ENCODE assay signal across 8 cellular contexts in genomic region chr11:120172054-120172881, GRCh38. TPM values are rescaled to one million over a fixed set of nuclear protein-coding genes. Genes with fewer than 3 reads are reported as not detected.
A peak's percentile ranks its signal among the peaks of the same experiment; 100 is the strongest.
DNase-seq lines count a peak whose midpoint lies in the region; ATAC-seq and TF ChIP-seq lines count a peak whose summit lies in the region.

No MANE protein-coding gene starts in this region.

- H3K9me3 Mint-ChIP-seq in activated B cell treated with CpG ODN at 0.5 μM for 24 hours = no peaks in the 10 kb centered on the region
- no peaks in the 10 kb centered on the region for H3K9me3 Mint-ChIP-seq in stimulated activated effector memory CD8-positive, alpha-beta T cell treated with anti-CD3 and anti-CD28 coated beads, Interleukin-12 subunit alpha, Interleukin-12 subunit beta, amount 100 ng/mL, for 72 hours

- H3K27me3 Mint-ChIP-seq in activated B cell treated with CpG ODN at 0.5 μM for 24 hours = peaks cover 61% of the 10 kb centered on the region

- CTCF ChIA-PET in activated B cell treated with CpG ODN at 0.5 μM for 24 hours (lab: Charles Lee) = interaction anchor here (1.5 kb wide), 1 partner anchor 131 kb away, joined by 6 read pairs; no protein-coding TSS in a partner anchor

- peaks cover 12% of the 10 kb centered on the region for H3K4me1 Mint-ChIP-seq in activated B cell treated with CpG ODN at 0.5 μM for 24 hours
- peaks cover 4% of the 10 kb centered on the region for H3K4me1 Mint-ChIP-seq in stimulated activated effector memory CD8-positive, alpha-beta T cell treated with anti-CD3 and anti-CD28 coated beads, Interleukin-12 subunit alpha, Interleukin-12 subunit beta, amount 100 ng/mL, for 72 hours

- TF ChIP-seq CTCF in activated B cell treated with CpG ODN at 0.5 μM for 24 hours (IDR thresholded peaks at IDR 0.05) = no peak
- TF ChIP-seq CTCF in lower lobe of right lung (IDR thresholded peaks at IDR 0.05) = peak; percentile 76

- DNase-seq in C1 segment of cervical spinal cord (lab: John Stamatoyannopoulos, UW) (peak in 8 of 14 donors; percentile 21 to 58 (median 32)), GM19240 (ENCODE audit: insufficient read length, low spot score) (peak; percentile 81), NCI-H2029 (lab: John Stamatoyannopoulos, UW) (peak; percentile 64), activated B cell treated with CpG ODN at 0.5 μM for 24 hours (peak; percentile 10), lower lobe of right lung (peak; percentile 69)
- DNase-seq in effector CD8-positive, alpha-beta T cell (lab: John Stamatoyannopoulos, UW) = peak; percentile 16
- peak; percentile 16 to 67 for DNase-seq in stimulated activated effector memory CD8-positive, alpha-beta T cell treated with anti-CD3 and anti-CD28 coated beads, Interleukin-12 subunit alpha, Interleukin-12 subunit beta, amount 100 ng/mL, for 72 hours (ENCODE audit: low spot score in 2 of 2)

- H3K27ac ChIP-seq in lower lobe of right lung = no peak overlapping the region

- POLR2A ChIA-PET in activated B cell treated with CpG ODN at 0.5 μM for 24 hours (lab: Charles Lee) = no interaction called here

- ATAC-seq in activated B cell treated with CpG ODN at 0.5 μM for 24 hours (ENCODE audit: low read depth) = peak; percentile 54
- ATAC-seq in lower lobe of right lung = peak; percentile 60 to 66
- ATAC-seq in stimulated activated effector memory CD8-positive, alpha-beta T cell treated with anti-CD3 and anti-CD28 coated beads, Interleukin-12 subunit alpha, Interleukin-12 subunit beta, amount 100 ng/mL, for 72 hours = peak; percentile 62
- no peak for ATAC-seq in HG03045 (IDR thresholded peaks at IDR 0.05; ENCODE audit: unreplicated experiment)

- intact Hi-C loops in activated B cell treated with CpG ODN at 0.5 μM for 24 hours (cut with micrococcal nuclease) = loop anchor here (1.0 kb wide), 1 partner anchor 131 kb away; no protein-coding TSS in a partner anchor
- intact Hi-C loops in lower lobe of right lung (cut with DNase I) = loop anchor here (10.0 kb wide), 1 partner anchor 53 kb away; no protein-coding TSS in a partner anchor

- H3K4me3 Mint-ChIP-seq in activated B cell treated with CpG ODN at 0.5 μM for 24 hours = no peak overlapping the region
- H3K4me3 Mint-ChIP-seq in stimulated activated effector memory CD8-positive, alpha-beta T cell treated with anti-CD3 and anti-CD28 coated beads, Interleukin-12 subunit alpha, Interleukin-12 subunit beta, amount 100 ng/mL, for 72 hours = no peak overlapping the region

- H3K27me3 ChIP-seq in lower lobe of right lung (ENCODE audit: low read depth) = peaks cover 57% of the 10 kb centered on the region

- H3K4me3 ChIP-seq in lower lobe of right lung = no peak overlapping the region

- H3K9me3 ChIP-seq in lower lobe of right lung = no peaks in the 10 kb centered on the region

- no peaks in the 10 kb centered on the region for H3K36me3 ChIP-seq in lower lobe of right lung

- peaks cover 18% of the 10 kb centered on the region for H3K4me1 ChIP-seq in lower lobe of right lung

- no peak overlapping the region for H3K27ac Mint-ChIP-seq in activated B cell treated with CpG ODN at 0.5 μM for 24 hours
- H3K27ac Mint-ChIP-seq in stimulated activated effector memory CD8-positive, alpha-beta T cell treated with anti-CD3 and anti-CD28 coated beads, Interleukin-12 subunit alpha, Interleukin-12 subunit beta, amount 100 ng/mL, for 72 hours = no peak overlapping the region

- no peaks in the 10 kb centered on the region for H3K36me3 Mint-ChIP-seq in activated B cell treated with CpG ODN at 0.5 μM for 24 hours (ENCODE audit: low read depth)
- no peaks in the 10 kb centered on the region for H3K36me3 Mint-ChIP-seq in stimulated activated effector memory CD8-positive, alpha-beta T cell treated with anti-CD3 and anti-CD28 coated beads, Interleukin-12 subunit alpha, Interleukin-12 subunit beta, amount 100 ng/mL, for 72 hours

RNA-seq across cellular contexts. Expression of gene TRIM29, which starts 34.4 kb away (rescaled TPM):
- total RNA-seq in activated B cell treated with CpG ODN at 0.5 μM for 24 hours (not detected in 2 replicates), lower lobe of right lung (8.3 TPM)

RNA-seq across cellular contexts. Expression of gene OAF, which starts 38.6 kb away (rescaled TPM):
- total RNA-seq in activated B cell treated with CpG ODN at 0.5 μM for 24 hours (0.78 and 0.98 TPM in 2 replicates), lower lobe of right lung (17.8 TPM)

Comparison
In these comparisons a context has a peak if more than half of its experiments do, and no peak if none do; other contexts are left out.
1. DNase-seq: peak in every context shown above with its lines; median percentile 81 in GM19240; 69 in lower lobe of right lung; 64 in NCI-H2029; 42 in stimulated activated effector memory CD8-positive, alpha-beta T cell treated with anti-CD3 and anti-CD28 coated beads, Interleukin-12 subunit alpha, Interleukin-12 subunit beta, amount 100 ng/mL, for 72 hours; 32 in C1 segment of cervical spinal cord; 16 in effector CD8-positive, alpha-beta T cell; 10 in activated B cell treated with CpG ODN at 0.5 μM for 24 hours.